8 cellular contexts compared by ENCODE assay signal in genomic region chr1:35557118-35557610, GRCh38. TPM values are rescaled to one million over a fixed set of nuclear protein-coding genes. Genes with fewer than 3 reads are reported as not detected.
DNase-seq lines count a peak whose midpoint lies in the region; ATAC-seq and TF ChIP-seq lines count a peak whose summit lies in the region.

TSS of gene KIAA0319L (minus strand) at chr1:35557403. CDS start at chr1:35554491, 2,912 bp downstream.

- H3K36me3 ChIP-seq in parathyroid adenoma (ENCODE audit: control insufficient read depth, insufficient read depth, low read length): no peaks in the 10 kb centered on the region

- H3K27ac ChIP-seq in adipose tissue (ENCODE audit: low read depth, low read length) (peak within 1 kb of the TSS; percentile 53), parathyroid adenoma (peak within 1 kb of the TSS; percentile 92)

- H3K9ac ChIP-seq in parathyroid adenoma: peak within 1 kb of the TSS; percentile 80

- in situ Hi-C loops in Caki2 (cut with HindIII; ENCODE audit: low pct_unique_long_range_greater_than_20kb, low sequenced_read_pairs): no loop called here

- ATAC-seq in GM18909 (IDR thresholded peaks at IDR 0.05; ENCODE audit: poor library complexity, unreplicated experiment) (peak; percentile 78), HG03097 (IDR thresholded peaks at IDR 0.05; ENCODE audit: low FRiP score, unreplicated experiment) (peak; percentile 64), left cardiac atrium (peak; percentile 88 to 92)

- no peaks in the 10 kb centered on the region for H3K27me3 ChIP-seq in parathyroid adenoma (ENCODE audit: control insufficient read depth, insufficient read depth, low read length)

- peak within 1 kb of the TSS; percentile 84 for H3K4me3 ChIP-seq in parathyroid adenoma (ENCODE audit: low read depth, low read length)

- no peak for TF ChIP-seq CTCF in parathyroid adenoma (IDR thresholded peaks at IDR 0.05)

- no peaks in the 10 kb centered on the region for H3K9me3 ChIP-seq in parathyroid adenoma (ENCODE audit: control insufficient read depth, low read length)

- intact Hi-C loops in left cardiac atrium (cut with DNase I): no loop called here

- H3K4me1 ChIP-seq in parathyroid adenoma: peaks cover 9% of the 10 kb centered on the region

- peak within 1 kb of the TSS; percentile 95 for H3K4me2 ChIP-seq in parathyroid adenoma (ENCODE audit: low read length)

- H2AFZ ChIP-seq in parathyroid adenoma: peak within 1 kb of the TSS; percentile 89

- 0 to 2% (median 1%) methylated on average over 27 to 39 of the region's 39 CpGs for WGBS in adipose tissue, 3 donors

- DNase-seq in Caki2 (ENCODE audit: low read depth): peak; percentile 95
- peak; percentile 98 for DNase-seq in NCI-H510A (lab: John Stamatoyannopoulos, UW)
- peak; percentile 91 for DNase-seq in left cardiac atrium
- no peak for DNase-seq in stimulated activated CD4-positive, alpha-beta T cell treated with anti-CD3 and anti-CD28 coated beads, Interleukin-4, amount 100 ng/mL, for 4 hours

- H3K79me2 ChIP-seq in parathyroid adenoma: peaks cover 2% of the 10 kb centered on the region

RNA-seq across cellular contexts. Expression of gene KIAA0319L, which starts in this region (rescaled TPM):
- total RNA-seq in Caki2 (2014; rRNA removed; shearing (Covaris generic); ENCODE audit: low replicate concordance): 21.5 and 40.7 TPM in 2 replicates
- polyA plus RNA-seq in adipose tissue: 10 to 100 TPM; 16.9 to 29.0 (median 19.8) TPM
- total RNA-seq in left cardiac atrium: 10 to 100 TPM; 50.2 to 56.6 TPM

Comparison
In these comparisons a context has a peak if more than half of its experiments do, and no peak if none do; other contexts are left out.
1. DNase-seq: peak in Caki2 (single experiment), NCI-H510A (single experiment) and left cardiac atrium (single experiment); none in stimulated activated CD4-positive, alpha-beta T cell treated with anti-CD3 and anti-CD28 coated beads, Interleukin-4, amount 100 ng/mL, for 4 hours (0 of 2).
2. Peak in every context shown above with its lines, with median percentiles within 50 percentile points of each other: ATAC-seq.